Comparison of ENCODE assay signal across 16 cellular contexts in the genomic region with DNA sequence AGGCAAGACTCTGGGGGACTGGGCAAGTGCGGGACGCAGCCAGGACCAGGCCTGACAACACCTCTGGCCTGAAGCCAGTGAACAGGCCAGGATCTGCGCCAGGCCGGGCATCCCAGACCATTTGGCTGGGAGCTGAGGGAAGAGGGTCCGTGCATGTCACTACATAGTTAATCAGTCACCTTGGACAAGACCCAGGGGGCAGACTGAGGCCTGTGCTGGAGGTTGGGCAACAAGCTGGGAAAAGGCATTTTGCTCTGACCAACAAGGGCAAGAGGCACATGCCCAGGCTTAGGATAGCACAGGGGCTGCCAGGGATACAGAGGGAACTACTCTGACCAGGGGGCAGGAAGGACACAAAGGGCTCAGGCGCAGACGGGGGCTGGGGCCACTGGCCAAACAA.
"Had no signal": no experiment of that assay in that cellular context is flagged by ENCODE, and none has a peak within 500 bp of the region (broad histone marks: within the 10 kb centered on the region; RNA-seq: fewer than 3 reads in every experiment).

No MANE protein-coding gene starts in this region.

- ATAC-seq: body of pancreas; left lung; naive thymus-derived CD8-positive, alpha-beta T cell had no signal

- H3K4me3 ChIP-seq: body of pancreas, left lung, skin epidermis had no signal

- H3K79me2 ChIP-seq: parathyroid adenoma had no signal

- H3K27ac ChIP-seq: body of pancreas, left lung, parathyroid adenoma, skin epidermis had no signal

- H3K9me3 Mint-ChIP-seq: activated naive CD8-positive, alpha-beta T cell treated with anti-CD3 and anti-CD28 coated beads for 36 hours; activated T-helper 1 cell treated with anti-CD3 and anti-CD28 coated beads, Interleukin-12 subunit alpha, Interleukin-12 subunit beta, Interleukin-2, Interleukin-4 antibody, amounts not matched to agents 30 ng/mL and 10 ng/mL and 1 ng/mL, durations not matched to agents 14 hours and 24 hours and 36 hours; naive thymus-derived CD8-positive, alpha-beta T cell; T-helper 1 cell treated with Interleukin-12 subunit alpha and Interleukin-12 subunit beta and Interleukin-4 antibody, amounts not matched to agents 30 μg/mL and 1 μg/mL, for 36 hours had no signal

- H3K4me3 Mint-ChIP-seq: activated naive CD8-positive, alpha-beta T cell treated with anti-CD3 and anti-CD28 coated beads for 36 hours; activated T-helper 1 cell treated with anti-CD3 and anti-CD28 coated beads, Interleukin-12 subunit alpha, Interleukin-12 subunit beta, Interleukin-2, Interleukin-4 antibody, amounts not matched to agents 30 ng/mL and 10 ng/mL and 1 ng/mL, durations not matched to agents 14 hours and 24 hours and 36 hours; naive thymus-derived CD8-positive, alpha-beta T cell; T-helper 1 cell treated with Interleukin-12 subunit alpha and Interleukin-12 subunit beta and Interleukin-4 antibody, amounts not matched to agents 30 μg/mL and 1 μg/mL, for 36 hours had no signal

- H3K4me1 ChIP-seq: body of pancreas, left lung, parathyroid adenoma had no signal

- H3K27me3 Mint-ChIP-seq: activated naive CD8-positive, alpha-beta T cell treated with anti-CD3 and anti-CD28 coated beads for 36 hours; naive thymus-derived CD8-positive, alpha-beta T cell had no signal

- H2AFZ ChIP-seq: parathyroid adenoma had no signal

- H3K9me3 ChIP-seq: body of pancreas, left lung had no signal

- H3K27ac Mint-ChIP-seq: activated naive CD8-positive, alpha-beta T cell treated with anti-CD3 and anti-CD28 coated beads for 36 hours; activated T-helper 1 cell treated with anti-CD3 and anti-CD28 coated beads, Interleukin-12 subunit alpha, Interleukin-12 subunit beta, Interleukin-2, Interleukin-4 antibody, amounts not matched to agents 30 ng/mL and 10 ng/mL and 1 ng/mL, durations not matched to agents 14 hours and 24 hours and 36 hours; T-helper 1 cell treated with Interleukin-12 subunit alpha and Interleukin-12 subunit beta and Interleukin-4 antibody, amounts not matched to agents 30 μg/mL and 1 μg/mL, for 36 hours had no signal

- H3K4me1 Mint-ChIP-seq: activated naive CD8-positive, alpha-beta T cell treated with anti-CD3 and anti-CD28 coated beads for 36 hours; naive thymus-derived CD8-positive, alpha-beta T cell had no signal

- H3K27me3 ChIP-seq: body of pancreas, left lung had no signal

- DNase-seq: activated CD4-positive, alpha-beta T cell treated with anti-CD3 and anti-CD28 coated beads, Interleukin-2, amount 50 U/mL, for 1 hour; activated CD4-positive, CD25-positive, alpha-beta regulatory T cell treated with anti-CD3 and anti-CD28 coated beads, Interleukin-2, amount 50 U/mL, for 72 hours; activated gamma-delta T cell treated with Interleukin-2 at 50 U/mL for 16 hours; activated naive CD8-positive, alpha-beta T cell treated with anti-CD3 and anti-CD28 coated beads for 36 hours; body of pancreas; foreskin melanocyte; glutamatergic neuron; left lung; mesendoderm; naive thymus-derived CD8-positive, alpha-beta T cell; retina; stimulated activated CD4-positive, alpha-beta T cell treated with anti-CD3 and anti-CD28 coated beads, Interleukin-2, amount 100 ng/mL, for 48 hours had no signal
